13 cellular contexts compared by ENCODE assay signal in genomic region chr11:99325807-99326206, GRCh38.
A peak's percentile ranks its signal among the peaks of the same experiment; 100 is the strongest.
DNase-seq lines count a peak whose midpoint lies in the region; ATAC-seq and TF ChIP-seq lines count a peak whose summit lies in the region.
"Had no signal": no experiment of that assay in that cellular context is flagged by ENCODE, and none has a peak within 500 bp of the region (broad histone marks: within the 10 kb centered on the region; RNA-seq: fewer than 3 reads in every experiment).

No MANE protein-coding gene starts in this region.

- 47% methylated on average over 3 of the region's 8 CpGs for WGBS in mesenchymal stem cell

- no peaks in the 10 kb centered on the region for H3K27me3 ChIP-seq in mesenchymal stem cell (ENCODE audit: control insufficient read depth in 1 of 2, insufficient read depth in 1 of 2, low read length in 2 of 2)
- H3K27me3 ChIP-seq: upper lobe of left lung had no signal

- H3K4ac ChIP-seq in mesenchymal stem cell (ENCODE audit: low read depth in 1 of 2, low read length in 2 of 2), result no peak overlapping the region

- peak overlapping the region; percentile 79 for H3K27ac ChIP-seq in mesenchymal stem cell (ENCODE audit: low read length, poor library complexity, severe bottlenecking)
- H3K27ac ChIP-seq: lower lobe of right lung, upper lobe of left lung had no signal

- TF ChIP-seq CTCF in AG10803 (conservative IDR thresholded peaks at IDR 0.05; ENCODE audit: low read length), result no peak
- no peak for TF ChIP-seq CTCF in astrocyte of the spinal cord (IDR thresholded peaks at IDR 0.05; ENCODE audit: low read depth, low read length)

- DNase-seq in AG10803 (ENCODE audit: low read depth), result peak; percentile 80
- DNase-seq in MV-4-11 (lab: John Stamatoyannopoulos, UW), result peak; percentile 82
- peak; percentile 84 for DNase-seq in astrocyte of the spinal cord (ENCODE audit: low read depth, low spot score)
- peak; percentile 84 for DNase-seq in mesenchymal stem cell
- DNase-seq in activated T-cell treated with anti-CD3 and anti-CD28 coated beads for 4 hours, result no peak
- no peak for DNase-seq in NCI-H2081 (lab: John Stamatoyannopoulos, UW)
- no peak for DNase-seq in activated CD4-positive, CD25-positive, alpha-beta regulatory T cell (lab: John Stamatoyannopoulos, UW)
- DNase-seq: aorta, COR-L47, lower lobe of right lung, NCI-H2227 treated with DMSO at 0.1 percent for 48 hours, upper lobe of left lung had no signal

- H3K23ac ChIP-seq in mesenchymal stem cell (ENCODE audit: low read length in 2 of 2), result no peak overlapping the region

- no peak overlapping the region for H2AFZ ChIP-seq in mesenchymal stem cell (ENCODE audit: low read depth, low read length)

- H2AK5ac ChIP-seq in mesenchymal stem cell (ENCODE audit: low read length, severe bottlenecking), result no peak overlapping the region

- no peak overlapping the region for H3K18ac ChIP-seq in mesenchymal stem cell (ENCODE audit: low read depth in 1 of 2, low read length in 2 of 2)

- H3K9ac ChIP-seq in mesenchymal stem cell (ENCODE audit: low read length), result peak overlapping the region; percentile 80

- H2BK15ac ChIP-seq in mesenchymal stem cell (ENCODE audit: low read depth, poor library complexity, severe bottlenecking), result no peak overlapping the region

- no peak overlapping the region for H3K4me3 ChIP-seq in AG10803 (ENCODE audit: low read length)
- H3K4me3 ChIP-seq in astrocyte of the spinal cord (ENCODE audit: low read depth, low read length), result no peak overlapping the region
- H3K4me3 ChIP-seq in mesenchymal stem cell (ENCODE audit: insufficient read depth in 1 of 2, low read depth in 1 of 2, low read length in 2 of 2), result peak overlapping the region in 1 of 2 experiments; percentile 38
- H3K4me3 ChIP-seq: lower lobe of right lung, upper lobe of left lung had no signal

- no peak overlapping the region for H4K91ac ChIP-seq in mesenchymal stem cell (ENCODE audit: low read length)

- H4K8ac ChIP-seq in mesenchymal stem cell (ENCODE audit: low read length), result no peak overlapping the region

- no peak overlapping the region for H2BK12ac ChIP-seq in mesenchymal stem cell (ENCODE audit: low read length in 2 of 2)

- H3K36me3 ChIP-seq in mesenchymal stem cell (ENCODE audit: control insufficient read depth in 1 of 2, insufficient read depth in 2 of 2, low read depth in 1 of 2, low read length in 2 of 2), result no peaks in the 10 kb centered on the region
- H3K36me3 ChIP-seq: lower lobe of right lung, upper lobe of left lung had no signal

- no peak overlapping the region for H2BK5ac ChIP-seq in mesenchymal stem cell (ENCODE audit: low read depth, low read length, poor library complexity, severe bottlenecking)

- no peak overlapping the region for H3K4me2 ChIP-seq in mesenchymal stem cell (ENCODE audit: low read length, poor library complexity, severe bottlenecking)

- H3K14ac ChIP-seq in mesenchymal stem cell (ENCODE audit: low read length in 2 of 2), result no peak overlapping the region

- no peak overlapping the region for H2BK120ac ChIP-seq in mesenchymal stem cell (ENCODE audit: low read depth, low read length)

- H3K9me3 ChIP-seq in mesenchymal stem cell (ENCODE audit: control insufficient read depth, low read length), result no peaks in the 10 kb centered on the region
- H3K9me3 ChIP-seq: lower lobe of right lung, upper lobe of left lung had no signal

- in situ Hi-C loops in astrocyte of the spinal cord (cut with HindIII; ENCODE audit: low sequenced_read_pairs), result no loop called here

- H3K4me1 ChIP-seq in mesenchymal stem cell (ENCODE audit: control insufficient read depth, insufficient read depth, low read depth, low read length), result no peaks in the 10 kb centered on the region
- H3K4me1 ChIP-seq: lower lobe of right lung, upper lobe of left lung had no signal

- H3K79me1 ChIP-seq in mesenchymal stem cell (replicated peaks; ENCODE audit: low read length, poor library complexity, severe bottlenecking), result no peaks in the 10 kb centered on the region

- no peak for ATAC-seq in HG03139 (IDR thresholded peaks at IDR 0.05; ENCODE audit: unreplicated experiment)
- ATAC-seq: lower lobe of right lung had no signal

Comparison
In these comparisons a context has a peak if more than half of its experiments do, and no peak if none do; other contexts are left out.
1. DNase-seq: peak in AG10803 (single experiment), MV-4-11 (single experiment), astrocyte of the spinal cord (single experiment) and mesenchymal stem cell (single experiment); none in activated T-cell treated with anti-CD3 and anti-CD28 coated beads for 4 hours (single experiment), NCI-H2081 (0 of 2) and activated CD4-positive, CD25-positive, alpha-beta regulatory T cell (0 of 4).